14 cellular contexts compared by ENCODE assay signal in genomic region chr1:226887006-226887405, GRCh38. TPM values are rescaled to one million over a fixed set of nuclear protein-coding genes. Genes with fewer than 3 reads are reported as not detected.
A peak's percentile ranks its signal among the peaks of the same experiment; 100 is the strongest.
DNase-seq lines count a peak whose midpoint lies in the region; ATAC-seq and TF ChIP-seq lines count a peak whose summit lies in the region.
"Had no signal": no experiment of that assay in that cellular context is flagged by ENCODE, and none has a peak within 500 bp of the region (broad histone marks: within the 10 kb centered on the region; RNA-seq: fewer than 3 reads in every experiment).

No MANE protein-coding gene starts in this region.

- H3K18ac ChIP-seq in mesenchymal stem cell (ENCODE audit: low read depth in 1 of 2, low read length in 2 of 2) = no peak overlapping the region

- H3K9ac ChIP-seq in BLaER1 (peak overlapping the region; percentile 5; the same call in 1 of the 2 replicates), neural progenitor cell (no peak overlapping the region), mesenchymal stem cell (ENCODE audit: low read length) (no peak overlapping the region)
- H3K9ac ChIP-seq: GM23248 had no signal

- over 99% methylated on average over 6 of the region's 6 CpGs for WGBS in mesenchymal stem cell

- no peak overlapping the region for H3K4me3 Mint-ChIP-seq in neural progenitor cell

- no peak overlapping the region for H2BK12ac ChIP-seq in mesenchymal stem cell (ENCODE audit: low read length in 2 of 2)

- peaks cover 12% of the 10 kb centered on the region for H3K4me1 Mint-ChIP-seq in neural progenitor cell

- no peak overlapping the region for H2BK5ac ChIP-seq in mesenchymal stem cell (ENCODE audit: low read depth, low read length, poor library complexity, severe bottlenecking)

- H3K36me3 ChIP-seq in BLaER1 (peaks cover 12% of the 10 kb centered on the region; the same call in 1 of the 2 replicates), neural progenitor cell (no peaks in the 10 kb centered on the region), mesenchymal stem cell (ENCODE audit: control insufficient read depth in 1 of 2, insufficient read depth in 2 of 2, low read depth in 1 of 2, low read length in 2 of 2) (peaks cover 28 to 44% of the 10 kb centered on the region in 2 experiments)
- H3K36me3 ChIP-seq: BE2C had no signal

- no peak for TF ChIP-seq CTCF in neural progenitor cell (IDR thresholded peaks at IDR 0.05)

- no peaks in the 10 kb centered on the region for H4K20me1 ChIP-seq in BLaER1
- no peaks in the 10 kb centered on the region for H4K20me1 ChIP-seq in neural progenitor cell (ENCODE audit: low read depth)

- H3K27ac ChIP-seq in BLaER1 (peak overlapping the region; percentile 74), neural progenitor cell (no peak overlapping the region), mesenchymal stem cell (ENCODE audit: low read length, poor library complexity, severe bottlenecking) (no peak overlapping the region)
- H3K27ac ChIP-seq: GM23248 had no signal

- no peak overlapping the region for H2BK15ac ChIP-seq in mesenchymal stem cell (ENCODE audit: low read depth, poor library complexity, severe bottlenecking)

- DNase-seq in DMS 273 (lab: John Stamatoyannopoulos, UW; ENCODE audit: unreplicated experiment) (peak; percentile 90), NCI-H82 (lab: John Stamatoyannopoulos, UW) (peak; percentile 65), neural progenitor cell (ENCODE audit: low spot score) (no peak), mesenchymal stem cell (no peak)
- no peak for DNase-seq in stimulated activated CD4-positive, alpha-beta T cell treated with anti-CD3 and anti-CD28 coated beads, Interleukin-1b, Interleukin-23, amount 100 ng/mL, for 48 hours
- no peak for DNase-seq in activated T-cell treated with anti-CD3 and anti-CD28 coated beads, Interleukin-2, amount 50 U/mL, for 1 hour
- DNase-seq: BE2C; CD4-positive, CD25-positive, alpha-beta regulatory T cell; DMS79; GM23248 had no signal

- H3K9me3 ChIP-seq in BLaER1 (no peaks in the 10 kb centered on the region), neural progenitor cell (ENCODE audit: low read depth) (no peaks in the 10 kb centered on the region), mesenchymal stem cell (ENCODE audit: control insufficient read depth, low read length) (no peaks in the 10 kb centered on the region)
- H3K9me3 ChIP-seq: BE2C had no signal

- peak overlapping the region; percentile 48; the same call in 1 of the 2 replicates for H3K4me3 ChIP-seq in BLaER1
- H3K4me3 ChIP-seq in neural progenitor cell = no peak overlapping the region
- H3K4me3 ChIP-seq in mesenchymal stem cell (ENCODE audit: insufficient read depth in 1 of 2, low read depth in 1 of 2, low read length in 2 of 2) = no peak overlapping the region
- H3K4me3 ChIP-seq: GM12878, GM23248 had no signal

- no peaks in the 10 kb centered on the region for H3K27me3 ChIP-seq in BLaER1
- no peaks in the 10 kb centered on the region for H3K27me3 ChIP-seq in neural progenitor cell
- H3K27me3 ChIP-seq in mesenchymal stem cell (ENCODE audit: control insufficient read depth in 1 of 2, insufficient read depth in 1 of 2, low read length in 2 of 2) = no peaks in the 10 kb centered on the region
- H3K27me3 ChIP-seq: BE2C had no signal

- H2BK120ac ChIP-seq in mesenchymal stem cell (ENCODE audit: low read depth, low read length) = no peak overlapping the region

- ATAC-seq in HG03196 (IDR thresholded peaks at IDR 0.05; ENCODE audit: unreplicated experiment) = no peak
- ATAC-seq: GM12878, HCT116 had no signal

- peaks cover 8% of the 10 kb centered on the region for H3K27me3 Mint-ChIP-seq in neural progenitor cell (ENCODE audit: insufficient read depth, low read depth)
- H3K27me3 Mint-ChIP-seq: CD4-positive, CD25-positive, alpha-beta regulatory T cell had no signal

- H3K36me3 Mint-ChIP-seq in neural progenitor cell = peaks cover 18% of the 10 kb centered on the region
- H3K36me3 Mint-ChIP-seq: CD4-positive, CD25-positive, alpha-beta regulatory T cell had no signal

- H2AFZ ChIP-seq in neural progenitor cell (replicated peaks) (no peak overlapping the region), mesenchymal stem cell (ENCODE audit: low read depth, low read length) (no peak overlapping the region)
- H2AFZ ChIP-seq: GM23248 had no signal

- H3K4me1 ChIP-seq in BLaER1 (peaks cover 97% of the 10 kb centered on the region), neural progenitor cell (no peaks in the 10 kb centered on the region), mesenchymal stem cell (ENCODE audit: control insufficient read depth, insufficient read depth, low read depth, low read length) (peaks cover 11% of the 10 kb centered on the region)
- H3K4me1 ChIP-seq: BE2C had no signal

- peak overlapping the region; percentile 69 for H3K27ac Mint-ChIP-seq in neural progenitor cell

- no peak overlapping the region for H4K8ac ChIP-seq in mesenchymal stem cell (ENCODE audit: low read length)

- no peaks in the 10 kb centered on the region for H3K79me2 ChIP-seq in neural progenitor cell (ENCODE audit: low read depth)

- H3K4ac ChIP-seq in mesenchymal stem cell (ENCODE audit: low read depth in 1 of 2, low read length in 2 of 2) = no peak overlapping the region

- no peak overlapping the region for H2AK5ac ChIP-seq in mesenchymal stem cell (ENCODE audit: low read length, severe bottlenecking)

- peak overlapping the region; percentile 93 for H3K4me2 ChIP-seq in BLaER1
- no peak overlapping the region for H3K4me2 ChIP-seq in neural progenitor cell
- H3K4me2 ChIP-seq in mesenchymal stem cell (ENCODE audit: low read length, poor library complexity, severe bottlenecking) = no peak overlapping the region

- no peak overlapping the region for H4K91ac ChIP-seq in mesenchymal stem cell (ENCODE audit: low read length)

- H3K14ac ChIP-seq in mesenchymal stem cell (ENCODE audit: low read length in 2 of 2) = no peak overlapping the region

- H3K79me1 ChIP-seq in mesenchymal stem cell (replicated peaks; ENCODE audit: low read length, poor library complexity, severe bottlenecking) = no peaks in the 10 kb centered on the region

- no peak overlapping the region for H3K23ac ChIP-seq in mesenchymal stem cell (ENCODE audit: low read length in 2 of 2)

- H3F3A ChIP-seq in neural progenitor cell (ENCODE audit: low read depth) = no peaks in the 10 kb centered on the region

- H3K9me3 Mint-ChIP-seq in neural progenitor cell = no peaks in the 10 kb centered on the region
- H3K9me3 Mint-ChIP-seq: CD4-positive, CD25-positive, alpha-beta regulatory T cell had no signal

RNA-seq across cellular contexts. Expression of gene PSEN2, which starts 16.6 kb away (rescaled TPM):
- 11.4 and 18.2 TPM in 2 replicates for total RNA-seq in neural progenitor cell (ENCODE audit: low replicate concordance)
- 10.1 TPM for polyA plus RNA-seq in mesenchymal stem cell (2013, experiment 1 of 2)
- polyA plus RNA-seq in mesenchymal stem cell (2013, experiment 2 of 2) = 10.1 TPM

RNA-seq across cellular contexts. Expression of gene COQ8A, which starts 53.1 kb away (rescaled TPM):
- 13.8 and 18.8 TPM in 2 replicates for total RNA-seq in neural progenitor cell (ENCODE audit: low replicate concordance)
- polyA plus RNA-seq in mesenchymal stem cell (2013, experiment 1 of 2) = 1.9 TPM
- polyA plus RNA-seq in mesenchymal stem cell (2013, experiment 2 of 2) = 1.8 TPM

Comparison
In these comparisons a context has a peak if more than half of its experiments do, and no peak if none do; other contexts are left out.
1. DNase-seq: peak in DMS 273 (single experiment) and NCI-H82 (single experiment); none in neural progenitor cell (single experiment), stimulated activated CD4-positive, alpha-beta T cell treated with anti-CD3 and anti-CD28 coated beads, Interleukin-1b, Interleukin-23, amount 100 ng/mL, for 48 hours (single experiment), mesenchymal stem cell (single experiment) and activated T-cell treated with anti-CD3 and anti-CD28 coated beads, Interleukin-2, amount 50 U/mL, for 1 hour (single experiment).